ENCODE assay signal across 8 cellular contexts in the genomic region with DNA sequence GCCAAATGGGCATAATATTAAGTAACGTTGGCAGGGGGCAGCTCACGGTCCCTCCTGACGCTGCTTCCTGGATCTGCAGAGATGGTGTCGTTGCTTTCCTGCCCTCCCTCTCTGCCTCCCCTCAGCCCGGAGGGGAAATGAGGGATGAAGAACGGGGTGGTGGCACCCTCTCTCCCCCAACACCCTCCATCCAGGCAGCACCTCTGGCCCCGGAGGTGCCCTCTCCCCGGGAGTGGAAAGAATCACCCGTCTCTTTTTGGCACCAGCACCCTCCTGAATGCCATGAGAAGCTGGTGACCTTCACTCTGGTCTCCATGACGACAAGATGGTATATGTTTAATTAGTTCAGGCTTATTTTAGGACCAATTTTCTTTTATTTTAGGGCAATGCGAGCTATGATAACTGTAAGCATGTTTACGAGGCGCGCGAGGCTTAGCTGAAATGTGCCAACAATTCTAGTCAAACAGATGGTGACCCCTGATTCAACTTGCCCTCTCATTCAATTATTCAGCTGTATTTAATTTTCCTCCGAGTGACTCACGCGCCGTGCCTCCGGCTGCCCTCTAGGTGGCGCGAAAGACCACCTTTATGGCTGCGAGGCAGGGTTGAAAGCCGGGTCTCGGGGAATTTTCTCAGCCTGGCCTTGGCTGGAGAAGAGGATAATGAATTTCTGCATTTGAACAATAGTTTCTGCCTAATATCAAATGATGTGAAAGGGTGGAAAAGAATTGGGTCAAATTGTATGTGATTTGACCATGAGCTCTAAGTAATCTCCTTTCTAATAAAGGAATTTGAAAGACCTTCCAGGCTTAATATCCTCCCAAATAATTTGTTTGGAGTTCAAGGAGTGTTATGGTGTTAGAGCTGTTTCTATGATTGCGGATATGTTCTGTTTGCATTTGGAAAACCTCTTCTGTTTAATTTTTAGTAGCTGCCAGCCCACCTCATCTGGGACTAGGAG.
A peak's percentile ranks its signal among the peaks of the same experiment; 100 is the strongest.
DNase-seq lines count a peak whose midpoint lies in the region; ATAC-seq and TF ChIP-seq lines count a peak whose summit lies in the region.

No MANE protein-coding gene starts in this region.

- no peak overlapping the region for H3K27ac ChIP-seq in OCI-LY1 (ENCODE audit: low read depth, low read length, poor library complexity, severe bottlenecking)

- no peaks in the 10 kb centered on the region for H3K9me2 ChIP-seq in OCI-LY1 (ENCODE audit: low read depth, low read length)

- no peaks in the 10 kb centered on the region for H4K20me1 ChIP-seq in OCI-LY1 (ENCODE audit: insufficient read depth, low read length)

- no peak overlapping the region for H2AFZ ChIP-seq in OCI-LY1 (ENCODE audit: low read length)

- no peak overlapping the region for H3K9ac ChIP-seq in OCI-LY1 (ENCODE audit: low read length)

- DNase-seq in CMK (ENCODE audit: low read depth) (peak; percentile 14), fibroblast of gingiva (ENCODE audit: low read depth) (peak; percentile 74), nephron progenitor cell (peak; percentile 84), superior temporal gyrus (ENCODE audit: extremely low spot score) (peak; percentile 91)
- peak; percentile 51 for DNase-seq in activated T-cell treated with anti-CD3 and anti-CD28 coated beads, Interleukin-2, amount 50 U/mL, for 1 hour

- H3K4me2 ChIP-seq in OCI-LY1 (ENCODE audit: low read length): no peak overlapping the region

- TF ChIP-seq CTCF in OCI-LY1 (IDR thresholded peaks at IDR 0.05; ENCODE audit: low read length) (peak; percentile 87), nephron progenitor cell (IDR thresholded peaks at IDR 0.05) (peak; percentile 94)

- ATAC-seq in HG03175 (IDR thresholded peaks at IDR 0.05; ENCODE audit: unreplicated experiment) (peak; percentile 42), HG03045 (IDR thresholded peaks at IDR 0.05; ENCODE audit: unreplicated experiment) (no peak)

- H3K79me2 ChIP-seq in OCI-LY1 (ENCODE audit: insufficient read depth, low read length): no peaks in the 10 kb centered on the region

- H3K27ac Mint-ChIP-seq in nephron progenitor cell: no peak overlapping the region

- no peaks in the 10 kb centered on the region for H3K4me1 ChIP-seq in OCI-LY1 (ENCODE audit: insufficient read depth, low read length, severe bottlenecking)

- no peaks in the 10 kb centered on the region for H3K9me3 ChIP-seq in OCI-LY1 (ENCODE audit: low read length)

- no peaks in the 10 kb centered on the region for H3F3A ChIP-seq in OCI-LY1 (ENCODE audit: insufficient read depth, low read length)

- peaks cover 6% of the 10 kb centered on the region for H3K27me3 Mint-ChIP-seq in nephron progenitor cell (ENCODE audit: low read depth, poor library complexity)

- no peaks in the 10 kb centered on the region for H3K27me3 ChIP-seq in OCI-LY1 (ENCODE audit: insufficient read depth, low read length)

- H3K4me3 ChIP-seq in OCI-LY1 (ENCODE audit: low read depth, low read length, poor library complexity, severe bottlenecking): no peak overlapping the region

- H3K9me3 Mint-ChIP-seq in nephron progenitor cell: no peaks in the 10 kb centered on the region

- no peaks in the 10 kb centered on the region for H3K36me3 Mint-ChIP-seq in nephron progenitor cell (ENCODE audit: low read depth)

- H3K4me1 Mint-ChIP-seq in nephron progenitor cell: peaks cover 32% of the 10 kb centered on the region

- no peaks in the 10 kb centered on the region for H3K36me3 ChIP-seq in OCI-LY1 (ENCODE audit: insufficient read depth, low read length)

- no peak overlapping the region for H3K4me3 Mint-ChIP-seq in nephron progenitor cell

Comparison
In these comparisons a context has a peak if more than half of its experiments do, and no peak if none do; other contexts are left out.
1. DNase-seq: peak in every context shown above with its lines; median percentile 91 in superior temporal gyrus; 84 in nephron progenitor cell; 74 in fibroblast of gingiva; 51 in activated T-cell treated with anti-CD3 and anti-CD28 coated beads, Interleukin-2, amount 50 U/mL, for 1 hour; 14 in CMK.